In genomic region chr11:76658231-76658630, GRCh38 we compare ENCODE assay signal across 27 cellular contexts. TPM values are rescaled to one million over a fixed set of nuclear protein-coding genes. Genes with fewer than 3 reads are reported as not detected.
DNase-seq lines count a peak whose midpoint lies in the region; ATAC-seq, FAIRE-seq and TF ChIP-seq lines count a peak whose summit lies in the region.
"Had no signal": no experiment of that assay in that cellular context is flagged by ENCODE, and none has a peak within 500 bp of the region (broad histone marks: within the 10 kb centered on the region; RNA-seq: fewer than 3 reads in every experiment).

No MANE protein-coding gene starts in this region.

- H3K27ac ChIP-seq in coronary artery (peak overlapping the region; percentile 54 to 90), spleen (no peak overlapping the region), RWPE1 (no peak overlapping the region), small intestine (ENCODE audit: low read depth in 1 of 2, low read length in 1 of 2) (no peak overlapping the region)
- H3K27ac ChIP-seq: VCaP had no signal

- no peak overlapping the region for H3K27ac Mint-ChIP-seq in stimulated activated memory B cell treated with anti-CD40 and anti-IgM and Interleukin-4, amounts not matched to agents 10 μg/mL and 1 μg/mL and 100 μg/mL, for 72 hours
- H3K27ac Mint-ChIP-seq: activated T-helper 1 cell treated with anti-CD3 and anti-CD28 coated beads, Interleukin-12 subunit alpha, Interleukin-12 subunit beta, Interleukin-2, Interleukin-4 antibody, amounts not matched to agents 30 ng/mL and 10 ng/mL and 1 ng/mL, durations not matched to agents 14 hours and 24 hours and 36 hours; stimulated activated naive CD8-positive, alpha-beta T cell treated with anti-CD3 and anti-CD28 coated beads, Interleukin-15, Interleukin-2, amounts not matched to agents 100 ng/mL and 50 ng/mL, for 24 hours had no signal

- FAIRE-seq in small intestine (lab: Jason Lieb, UNC): no peak
- FAIRE-seq: colon, GM18507 had no signal

- ATAC-seq in stimulated activated memory B cell treated with anti-CD40 and anti-IgM and Interleukin-4, amounts not matched to agents 10 μg/mL and 1 μg/mL and 100 μg/mL, for 72 hours: no peak
- ATAC-seq: effector memory CD8-positive, alpha-beta T cell had no signal

- no peaks in the 10 kb centered on the region for H4K20me1 ChIP-seq in Loucy (ENCODE audit: insufficient read depth, low read length, poor library complexity, severe bottlenecking)

- no peaks in the 10 kb centered on the region for H3F3A ChIP-seq in Loucy (ENCODE audit: low read depth)

- no peak overlapping the region for H3K4me3 Mint-ChIP-seq in stimulated activated memory B cell treated with anti-CD40 and anti-IgM and Interleukin-4, amounts not matched to agents 10 μg/mL and 1 μg/mL and 100 μg/mL, for 72 hours
- H3K4me3 Mint-ChIP-seq: activated T-helper 1 cell treated with anti-CD3 and anti-CD28 coated beads, Interleukin-12 subunit alpha, Interleukin-12 subunit beta, Interleukin-2, Interleukin-4 antibody, amounts not matched to agents 30 ng/mL and 10 ng/mL and 1 ng/mL, durations not matched to agents 14 hours and 24 hours and 36 hours; effector memory CD8-positive, alpha-beta T cell; neural crest cell; stimulated activated naive CD8-positive, alpha-beta T cell treated with anti-CD3 and anti-CD28 coated beads, Interleukin-15, Interleukin-2, amounts not matched to agents 100 ng/mL and 50 ng/mL, for 24 hours had no signal

- H3K4me1 Mint-ChIP-seq in stimulated activated memory B cell treated with anti-CD40 and anti-IgM and Interleukin-4, amounts not matched to agents 10 μg/mL and 1 μg/mL and 100 μg/mL, for 72 hours: peaks cover 24% of the 10 kb centered on the region

- peak overlapping the region; percentile 8 for H3K4me2 ChIP-seq in Loucy (ENCODE audit: low read depth, low read length, poor library complexity, severe bottlenecking)

- peaks cover 48% of the 10 kb centered on the region for H3K27me3 Mint-ChIP-seq in stimulated activated memory B cell treated with anti-CD40 and anti-IgM and Interleukin-4, amounts not matched to agents 10 μg/mL and 1 μg/mL and 100 μg/mL, for 72 hours
- H3K27me3 Mint-ChIP-seq: stimulated activated naive CD8-positive, alpha-beta T cell treated with anti-CD3 and anti-CD28 coated beads, Interleukin-15, Interleukin-2, amounts not matched to agents 100 ng/mL and 50 ng/mL, for 24 hours had no signal

- no peak overlapping the region for H3K9ac ChIP-seq in Loucy (ENCODE audit: low read depth, low read length, poor library complexity, severe bottlenecking)

- no peak for TF ChIP-seq POLR2A in spleen (IDR thresholded peaks at IDR 0.05)

- WGBS in spleen, 5 donors: 28 to 43% (median 39%) methylated on average over 3 of the region's 3 CpGs
- 64 to 79% (median 69%) methylated on average over 3 of the region's 3 CpGs for WGBS in small intestine, 3 donors

- no peak overlapping the region for H2AFZ ChIP-seq in Loucy (ENCODE audit: low read length)

- no peak for TF ChIP-seq CTCF in Loucy (conservative IDR thresholded peaks at IDR 0.05; ENCODE audit: low read length)
- TF ChIP-seq CTCF in coronary artery (IDR thresholded peaks at IDR 0.05): no peak
- no peak for TF ChIP-seq CTCF in spleen (IDR thresholded peaks at IDR 0.05 in 8 of 11, conservative IDR thresholded peaks at IDR 0.05 in 3 of 11)
- no peak for TF ChIP-seq CTCF in RWPE1 (conservative IDR thresholded peaks at IDR 0.05; ENCODE audit: low read depth)

- H3K4me3 ChIP-seq in Loucy (ENCODE audit: low read length, poor library complexity, severe bottlenecking) (no peak overlapping the region), coronary artery (no peak overlapping the region), spleen (no peak overlapping the region), small intestine (ENCODE audit: low read depth in 1 of 2, low read length in 2 of 2) (no peak overlapping the region)
- H3K4me3 ChIP-seq: breast epithelium, MG63, tibial nerve had no signal

- intact Hi-C loops in spleen (cut with DNase I; ENCODE audit: low total_unique reads): no loop called here

- peaks cover 69% of the 10 kb centered on the region for H3K36me3 Mint-ChIP-seq in stimulated activated memory B cell treated with anti-CD40 and anti-IgM and Interleukin-4, amounts not matched to agents 10 μg/mL and 1 μg/mL and 100 μg/mL, for 72 hours

- peak; percentile 13 for DNase-seq in activated effector memory CD4-positive, alpha-beta T cell treated with anti-CD3 and anti-CD28 coated beads, Interleukin-2, amount 50 U/mL, for 16 hours
- no peak for DNase-seq in activated effector memory CD4-positive, alpha-beta T cell treated with Interleukin-2 at 50 U/mL for 16 hours
- DNase-seq in coronary artery (ENCODE audit: low spot score) (peak; percentile 69), spleen (peak; percentile 40), RWPE1 (ENCODE audit: low spot score) (no peak), small intestine (no peak)
- DNase-seq: activated CD4-positive, alpha-beta T cell treated with anti-CD3 and anti-CD28 coated beads, Interleukin-2, amount 50 U/mL, for 4 hours; activated naive CD4-positive, alpha-beta T cell treated with anti-CD3 and anti-CD28 coated beads, Interleukin-2, amount 50 U/mL, for 16 hours; amniotic stem cell; BE2C; DMS79; effector memory CD8-positive, alpha-beta T cell; GF-D8; MG63; NCI-H2029; NCI-H226 had no signal

- H3K4me1 ChIP-seq in Loucy (ENCODE audit: insufficient read depth, low read length, poor library complexity, severe bottlenecking) (peaks cover 11% of the 10 kb centered on the region), spleen (peaks cover 0 to 47% (median 30%) of the 10 kb centered on the region in 6 donors), small intestine (ENCODE audit: control insufficient read depth in 2 of 2, insufficient read depth in 1 of 2, low read depth in 1 of 2, low read length in 1 of 2) (no peaks in the 10 kb centered on the region)
- H3K4me1 ChIP-seq: breast epithelium, Caco-2 had no signal

- H3K9me3 ChIP-seq in Loucy (ENCODE audit: insufficient read depth, low read depth, low read length) (no peaks in the 10 kb centered on the region), spleen (no peaks in the 10 kb centered on the region), small intestine (ENCODE audit: control insufficient read depth, low read depth) (no peaks in the 10 kb centered on the region)
- H3K9me3 ChIP-seq: BE2C, breast epithelium, Caco-2, MG63, tibial nerve had no signal

- no peaks in the 10 kb centered on the region for H3K9me2 ChIP-seq in Loucy (replicated peaks; ENCODE audit: low read depth, low read length)

- no peaks in the 10 kb centered on the region for H3K9me3 Mint-ChIP-seq in stimulated activated memory B cell treated with anti-CD40 and anti-IgM and Interleukin-4, amounts not matched to agents 10 μg/mL and 1 μg/mL and 100 μg/mL, for 72 hours
- H3K9me3 Mint-ChIP-seq: activated T-helper 1 cell treated with anti-CD3 and anti-CD28 coated beads, Interleukin-12 subunit alpha, Interleukin-12 subunit beta, Interleukin-2, Interleukin-4 antibody, amounts not matched to agents 30 ng/mL and 10 ng/mL and 1 ng/mL, durations not matched to agents 14 hours and 24 hours and 36 hours; effector memory CD8-positive, alpha-beta T cell; neural crest cell; stimulated activated naive CD8-positive, alpha-beta T cell treated with anti-CD3 and anti-CD28 coated beads, Interleukin-15, Interleukin-2, amounts not matched to agents 100 ng/mL and 50 ng/mL, for 24 hours had no signal

- POLR2A ChIA-PET in RWPE1 (lab: Yijun Ruan, JAX; ENCODE audit: low non-redundant PET): no interaction called here

- CTCF ChIA-PET in RWPE1 (lab: Yijun Ruan, JAX): no interaction called here

- no peaks in the 10 kb centered on the region for H3K27me3 ChIP-seq in Loucy (ENCODE audit: insufficient read depth, low read length, poor library complexity, severe bottlenecking)
- peaks cover 0 to 4% (median 0%) of the 10 kb centered on the region in 7 donors for H3K27me3 ChIP-seq in spleen (replicated peaks in 1 of 7)
- H3K27me3 ChIP-seq in small intestine (ENCODE audit: control insufficient read depth in 2 of 2, insufficient read depth in 2 of 2, low read length in 2 of 2): no peaks in the 10 kb centered on the region
- H3K27me3 ChIP-seq: BE2C, breast epithelium, MG63, tibial nerve had no signal

- H3K79me2 ChIP-seq in Loucy (ENCODE audit: insufficient read depth, low read length): no peaks in the 10 kb centered on the region

- H3K36me3 ChIP-seq in Loucy (ENCODE audit: insufficient read depth, low read length) (no peaks in the 10 kb centered on the region), spleen (peaks cover 0 to 55% (median 14%) of the 10 kb centered on the region in 6 donors), small intestine (ENCODE audit: control insufficient read depth in 2 of 2, insufficient read depth in 2 of 2, low read length in 2 of 2) (no peaks in the 10 kb centered on the region)
- H3K36me3 ChIP-seq: BE2C, breast epithelium, MG63 had no signal

RNA-seq across cellular contexts. Expression of gene LRRC32, which starts 12.3 kb away (rescaled TPM):
- total RNA-seq in spleen: 100 to 1,000 TPM in 3 of 7 donors, 10 to 100 TPM in 4; 44.1 to 214 (median 90.3) TPM
- polyA plus RNA-seq in spleen: 10 to 100 TPM; 25.9 to 29.5 (median 29.4) TPM
- polyA plus RNA-seq in small intestine: 10 to 100 TPM in 1 of 3 donors, 1 to 10 TPM in 2; 2.2 to 44.7 (median 4.1) TPM

Comparison
In these comparisons a context has a peak if more than half of its experiments do, and no peak if none do; other contexts are left out.
1. DNase-seq: peak in activated effector memory CD4-positive, alpha-beta T cell treated with anti-CD3 and anti-CD28 coated beads, Interleukin-2, amount 50 U/mL, for 16 hours (single experiment), coronary artery (single experiment) and spleen (single experiment); none in activated effector memory CD4-positive, alpha-beta T cell treated with Interleukin-2 at 50 U/mL for 16 hours (single experiment), RWPE1 (single experiment) and small intestine (single experiment).
2. H3K27ac ChIP-seq: peak in coronary artery (2 of 2); none in spleen (0 of 8), RWPE1 (single experiment) and small intestine (0 of 2).